7 cellular contexts compared by ENCODE assay signal in genomic region chr9:65386191-65386590, GRCh38.
DNase-seq lines count a peak whose midpoint lies in the region; ATAC-seq, FAIRE-seq and TF ChIP-seq lines count a peak whose summit lies in the region.
"Not testable (repeated sequence)": the region's sequence is repeated elsewhere in the genome, so short reads cannot be mapped to it uniquely, and the experiment has no call there.

No MANE protein-coding gene starts in this region.

- BruUV-seq in K562 (replicated peaks; lab: Mats Ljungman, UMichigan) = TSS peak; percentile 84

- not testable (repeated sequence) for H3K4me1 ChIP-seq in DND-41 (ENCODE audit: insufficient read depth, low read length); SK-N-SH (ENCODE audit: control insufficient read depth in 1 of 2, insufficient read depth in 2 of 2, low read depth in 1 of 2, low read length in 1 of 2); suprapubic skin
- peaks cover 0 to 17% of the 10 kb centered on the region in 2 experiments; a peak in 2 of 5 replicates for H3K4me1 ChIP-seq in K562 (replicated peaks in 1 of 2; ENCODE audit: control insufficient read depth in 2 of 2, insufficient read depth in 2 of 2, low read length in 2 of 2)

- not testable (repeated sequence) for DNase-seq in DND-41; LNCaP clone FGC (ENCODE audit: low read depth); SK-N-SH; fibroblast of villous mesenchyme (ENCODE audit: low read depth)
- DNase-seq in K562 (ENCODE audit: extremely low read depth in 1 of 4, low spot score in 3 of 4) (peak in 1 of 4 experiments; percentile 34), osteocyte (ENCODE audit: extremely low spot score, unreplicated experiment) (peak; percentile 64), suprapubic skin (ENCODE audit: low spot score in 2 of 2) (peak in 1 of 2 donors; percentile 49)

- H3K4me1 Mint-ChIP-seq in osteocyte (ENCODE audit: unreplicated experiment) = not testable (repeated sequence)

- not testable (repeated sequence) for H3K27ac Mint-ChIP-seq in osteocyte (ENCODE audit: unreplicated experiment)

- not testable (repeated sequence) for H3K79me2 ChIP-seq in DND-41 (ENCODE audit: insufficient read depth, low read length); SK-N-SH (ENCODE audit: insufficient read depth)
- H3K79me2 ChIP-seq in K562 (ENCODE audit: control insufficient read depth, insufficient read depth, low read length) = peaks cover 31% of the 10 kb centered on the region

- H3K9me2 ChIP-seq in SK-N-SH = not testable (repeated sequence)

- not testable (repeated sequence) for TF ChIP-seq POLR2A in K562 (conservative IDR thresholded peaks at IDR 0.05); suprapubic skin (IDR thresholded peaks at IDR 0.05)

- FAIRE-seq in K562 (lab: Jason Lieb, UNC) = not testable (repeated sequence)

- H3K27ac ChIP-seq in DND-41 (ENCODE audit: low read length); suprapubic skin: not testable (repeated sequence)
- H3K27ac ChIP-seq in SK-N-SH (ENCODE audit: low read depth in 2 of 2, low read length in 1 of 2) = peak overlapping the region; percentile 57 to 72
- peak overlapping the region; percentile 67 for H3K27ac ChIP-seq in K562 (ENCODE audit: extremely low read depth, low read depth, low read length)

- intact Hi-C loops in K562 (cut with micrococcal nuclease) = not testable (repeated sequence)

- TF ChIP-seq RAD21 in SK-N-SH (IDR thresholded peaks at IDR 0.05; ENCODE audit: low read length); K562 (CRISPR knock-in tag; conservative IDR thresholded peaks at IDR 0.05 in 1 of 2, IDR thresholded peaks at IDR 0.05 in 1 of 2): not testable (repeated sequence)

- CTCF ChIA-PET in SK-N-SH (lab: Yijun Ruan, JAX); K562 (lab: Yijun Ruan, JAX; ENCODE audit: low intra/inter-chr PET ratio): not testable (repeated sequence)

- not testable (repeated sequence) for H3F3A ChIP-seq in SK-N-SH (replicated peaks; ENCODE audit: insufficient read depth)

- not testable (repeated sequence) for H4K20me1 ChIP-seq in DND-41 (ENCODE audit: insufficient read depth, low read length); SK-N-SH (ENCODE audit: insufficient read depth); K562 (replicated peaks; ENCODE audit: control insufficient read depth, insufficient read depth, low read length)

- not testable (repeated sequence) for H3K9me3 Mint-ChIP-seq in osteocyte (ENCODE audit: unreplicated experiment)

- H3K4me2 ChIP-seq in DND-41 (ENCODE audit: insufficient read depth, low read length) (peak overlapping the region; percentile 36; the same call in 1 of the 2 replicates), SK-N-SH (peak overlapping the region; percentile 77), K562 (ENCODE audit: insufficient read depth, low read length) (peak overlapping the region; percentile 76)

- 8% methylated on average over 17 of the region's 18 CpGs for WGBS in SK-N-SH (ENCODE audit: low lambda C conversion rate)
- WGBS in K562 (ENCODE audit: insufficient coverage, low coverage, missing lambda C conversion rate) = 14% methylated on average over 10 of the region's 18 CpGs
- WGBS in suprapubic skin = 72% methylated on average over 17 of the region's 18 CpGs

- TF ChIP-seq CTCF in DND-41 (IDR thresholded peaks at IDR 0.05; ENCODE audit: borderline replicate concordance, extremely low read depth, low read length, poor library complexity, severe bottlenecking); LNCaP clone FGC (IDR thresholded peaks at IDR 0.05; ENCODE audit: control insufficient read depth, extremely low read depth, insufficient read depth); SK-N-SH (IDR thresholded peaks at IDR 0.05); K562 (IDR thresholded peaks at IDR 0.05 in 2 of 3, conservative IDR thresholded peaks at IDR 0.05 in 1 of 3; ENCODE audit: insufficient read depth in 2 of 3, low read depth in 1 of 3, low read length in 3 of 3); fibroblast of villous mesenchyme (IDR thresholded peaks at IDR 0.05; ENCODE audit: insufficient read depth, low read depth, low read length); osteocyte (IDR thresholded peaks at IDR 0.05); suprapubic skin (IDR thresholded peaks at IDR 0.05): not testable (repeated sequence)

- H3K27me3 Mint-ChIP-seq in osteocyte (ENCODE audit: unreplicated experiment) = not testable (repeated sequence)

- H3K9ac ChIP-seq in DND-41 (ENCODE audit: low read depth, low read length) (peak overlapping the region; percentile 39; the same call in 1 of the 2 replicates), SK-N-SH (peak overlapping the region; percentile 63), K562 (ENCODE audit: insufficient read depth in 1 of 2, low read depth in 2 of 2, low read length in 2 of 2) (peak overlapping the region; percentile 69 to 89)

- H3K4me3 Mint-ChIP-seq in osteocyte (ENCODE audit: unreplicated experiment) = not testable (repeated sequence)

- not testable (repeated sequence) for H3K36me3 Mint-ChIP-seq in osteocyte (ENCODE audit: unreplicated experiment)

- not testable (repeated sequence) for H3K9me3 ChIP-seq in DND-41 (ENCODE audit: insufficient read depth, low read length, severe bottlenecking); SK-N-SH; K562 (replicated peaks; ENCODE audit: control insufficient read depth, insufficient read depth, low read depth, low read length); suprapubic skin

- TF ChIP-seq EP300 in SK-N-SH (IDR thresholded peaks at IDR 0.05; ENCODE audit: borderline replicate concordance in 1 of 2, low read depth in 1 of 2, low read length in 1 of 2); K562 (IDR thresholded peaks at IDR 0.05; ENCODE audit: low read length); suprapubic skin (IDR thresholded peaks at IDR 0.05): not testable (repeated sequence)

- not testable (repeated sequence) for H2AFZ ChIP-seq in DND-41 (ENCODE audit: low read depth, low read length)
- H2AFZ ChIP-seq in SK-N-SH (ENCODE audit: low read depth) (peak overlapping the region; percentile 92), K562 (ENCODE audit: low read depth, low read length) (peak overlapping the region; percentile 80)

- in situ Hi-C loops in K562 (cut with MboI) = not testable (repeated sequence)

- peak overlapping the region in 1 of 2 experiments; percentile 44; a peak in 2 of 4 replicates for H3K4me3 ChIP-seq in DND-41 (ENCODE audit: low read depth in 1 of 2, low read length in 2 of 2)
- peak overlapping the region; percentile 48 for H3K4me3 ChIP-seq in LNCaP clone FGC (ENCODE audit: low read depth, low read length)
- peak overlapping the region; percentile 56 to 66 for H3K4me3 ChIP-seq in SK-N-SH (ENCODE audit: low read depth in 2 of 2, low read length in 1 of 2)
- peak overlapping the region; percentile 53 for H3K4me3 ChIP-seq in K562
- peak overlapping the region; percentile 35 for H3K4me3 ChIP-seq in fibroblast of villous mesenchyme (ENCODE audit: low read depth, low read length)
- peak overlapping the region; percentile 49 for H3K4me3 ChIP-seq in suprapubic skin

- ATAC-seq in DND-41 (ENCODE audit: insufficient read depth, low read depth) = not testable (repeated sequence)
- ATAC-seq in K562 = 0 out of 3 replicates have a peak, but pooled peaks have one; percentile 21

- H3K9me1 ChIP-seq in K562 (ENCODE audit: control insufficient read depth, insufficient read depth, low read length) = not testable (repeated sequence)

- not testable (repeated sequence) for H3K27me3 ChIP-seq in DND-41 (ENCODE audit: insufficient read depth, low read length, poor library complexity); SK-N-SH (ENCODE audit: insufficient read depth); K562 (ENCODE audit: control insufficient read depth in 2 of 2, insufficient read depth in 2 of 2, low read length in 2 of 2); suprapubic skin

- POLR2A ChIA-PET in SK-N-SH (lab: Yijun Ruan, JAX); K562 (lab: Yijun Ruan, JAX): not testable (repeated sequence)

- not testable (repeated sequence) for H3K36me3 ChIP-seq in DND-41 (ENCODE audit: insufficient read depth, low read length); SK-N-SH (replicated peaks in 1 of 2; ENCODE audit: control insufficient read depth in 1 of 2, insufficient read depth in 2 of 2, low read length in 1 of 2); K562 (ENCODE audit: control insufficient read depth, insufficient read depth, low read length); suprapubic skin

TF ChIP-seq in SK-N-SH, 30 proteins besides CTCF, POLR2A, EP300 and RAD21:
- peak; percentile 53; the same call in 1 of the 2 replicates for TF ChIP-seq MXI1 (IDR thresholded peaks at IDR 0.05; ENCODE audit: low read depth, low read length)
- TF ChIP-seq USF1 (IDR thresholded peaks at IDR 0.05; ENCODE audit: borderline replicate concordance, low read depth) = peak; percentile 48; the same call in 1 of the 2 replicates

TF ChIP-seq in K562, 482 proteins besides CTCF, POLR2A, EP300 and RAD21 (continues in another document):
- TF ChIP-seq, protein P1, sequence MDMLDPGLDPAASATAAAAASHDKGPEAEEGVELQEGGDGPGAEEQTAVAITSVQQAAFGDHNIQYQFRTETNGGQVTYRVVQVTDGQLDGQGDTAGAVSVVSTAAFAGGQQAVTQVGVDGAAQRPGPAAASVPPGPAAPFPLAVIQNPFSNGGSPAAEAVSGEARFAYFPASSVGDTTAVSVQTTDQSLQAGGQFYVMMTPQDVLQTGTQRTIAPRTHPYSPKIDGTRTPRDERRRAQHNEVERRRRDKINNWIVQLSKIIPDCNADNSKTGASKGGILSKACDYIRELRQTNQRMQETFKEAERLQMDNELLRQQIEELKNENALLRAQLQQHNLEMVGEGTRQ (CRISPR knock-in tag; IDR thresholded peaks at IDR 0.05) = peak; percentile 53
- TF ChIP-seq TAF1 (IDR thresholded peaks at IDR 0.05; ENCODE audit: control insufficient read depth, extremely low read depth, insufficient read depth, low read length, severe bottlenecking) (peak; percentile 3), ZFX (CRISPR knock-in tag; IDR thresholded peaks at IDR 0.05) (peak; percentile 52; the same call in 1 of the 2 replicates)
